24 cellular contexts compared by ENCODE assay signal in genomic region chr12:98767248-98767647, GRCh38.
"Had no signal": no experiment of that assay in that cellular context is flagged by ENCODE, and none has a peak within 500 bp of the region (broad histone marks: within the 10 kb centered on the region; RNA-seq: fewer than 3 reads in every experiment).

No MANE protein-coding gene starts in this region.

- H3K9ac ChIP-seq: KMS-11 had no signal

- H3K36me3 ChIP-seq: SJSA1 had no signal

- ATAC-seq: HepG2, K562 had no signal

- FAIRE-seq: HepG2, K562, RCC 7860 had no signal

- H3K9me3 Mint-ChIP-seq: IgD-negative memory B cell had no signal

- H3K27ac ChIP-seq: KMS-11, SJSA1, SK-N-MC had no signal

- H3K4me3 ChIP-seq: K562, SJSA1, SK-N-MC had no signal

- H3K4me1 ChIP-seq: SJSA1 had no signal

- H3K36me3 Mint-ChIP-seq: IgD-negative memory B cell had no signal

- H3K27ac Mint-ChIP-seq: IgD-negative memory B cell had no signal

- H3K4me1 Mint-ChIP-seq: IgD-negative memory B cell had no signal

- H3K4me3 Mint-ChIP-seq: IgD-negative memory B cell had no signal

- H3K27me3 ChIP-seq: SJSA1 had no signal

- H3K4me2 ChIP-seq: KMS-11 had no signal

- H3K9me3 ChIP-seq: SJSA1 had no signal

- DNase-seq: Kasumi-1, MM.1S, NCI-H1092 treated with DMSO at 0.1 percent for 48 hours, NCI-H1436, NCI-H187, NCI-H2029, NCI-H2081 treated with DMSO at 0.1 percent for 48 hours, NCI-H2171, NCI-H226, NCI-H446, NCI-H510A, NCI-H524 treated with DMSO at 0.1 percent for 48 hours, NCI-H69, NCI-H774, Right ventricle myocardium superior, RPMI8226, SIG-M5 had no signal
